26 cellular contexts compared by ENCODE assay signal in the genomic region with DNA sequence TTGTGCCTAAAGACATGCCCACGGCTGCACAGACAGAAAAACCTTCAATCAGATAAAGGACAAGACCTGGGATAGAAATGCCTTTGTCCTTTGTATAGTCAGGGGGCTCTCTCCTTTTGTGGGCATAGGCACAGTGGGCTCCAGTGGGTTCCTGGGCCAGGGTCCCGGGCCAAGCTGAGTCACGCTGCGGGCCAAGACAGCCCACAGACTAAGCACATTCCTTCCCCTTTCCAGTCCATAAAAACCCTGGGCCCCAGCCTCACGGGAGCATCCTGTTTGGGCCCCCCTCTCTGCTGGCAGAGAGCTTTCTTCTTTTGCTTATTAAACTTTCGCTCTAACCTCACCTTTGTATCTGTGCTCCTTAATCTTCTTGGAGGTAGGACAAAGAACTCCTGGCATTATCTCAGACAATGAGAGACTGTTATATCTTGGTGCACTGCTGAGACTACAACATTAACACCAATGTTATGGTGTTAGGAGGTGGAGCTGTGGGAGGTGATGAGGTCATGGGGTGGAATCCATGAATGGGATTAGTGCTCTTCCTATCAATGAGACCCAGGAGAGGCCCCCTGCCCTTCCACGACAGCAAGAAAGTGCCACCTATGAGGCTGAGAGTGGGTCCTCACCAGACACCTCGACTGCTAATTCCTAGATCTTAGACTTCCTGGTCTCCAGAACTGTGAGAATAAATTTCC. TPM values are rescaled to one million over a fixed set of nuclear protein-coding genes. Genes with fewer than 3 reads are reported as not detected.
A peak's percentile ranks its signal among the peaks of the same experiment; 100 is the strongest.
DNase-seq lines count a peak whose midpoint lies in the region; ATAC-seq and TF ChIP-seq lines count a peak whose summit lies in the region.
"Had no signal": no experiment of that assay in that cellular context is flagged by ENCODE, and none has a peak within 500 bp of the region (broad histone marks: within the 10 kb centered on the region; RNA-seq: fewer than 3 reads in every experiment).

No MANE protein-coding gene starts in this region.

- H3K27ac Mint-ChIP-seq in activated CD4-positive, alpha-beta T cell treated with anti-CD3 and anti-CD28 coated beads for 36 hours = peak overlapping the region; percentile 45
- peak overlapping the region; percentile 60 for H3K27ac Mint-ChIP-seq in activated T-helper 17 cell treated with anti-CD3 and anti-CD28 coated beads, Interleukin-2, amount 50 U/mL, for 72 hours
- no peak overlapping the region for H3K27ac Mint-ChIP-seq in endothelial cell (ENCODE audit: unreplicated experiment)
- H3K27ac Mint-ChIP-seq: activated CD8-positive, alpha-beta memory T cell treated with anti-CD3 and anti-CD28 coated beads, Interleukin-2, amount 10 ng/mL, durations not matched to agents 7 days and 5 days; activated T-helper 1 cell treated with anti-CD3 and anti-CD28 coated beads, Interleukin-12 subunit alpha, Interleukin-12 subunit beta, Interleukin-2, Interleukin-4 antibody, amounts not matched to agents 30 ng/mL and 10 ng/mL and 1 ng/mL, durations not matched to agents 14 hours and 24 hours and 36 hours had no signal

- peaks cover 15 to 20% of the 10 kb centered on the region in 2 donors for H3K4me1 ChIP-seq in gastrocnemius medialis
- H3K4me1 ChIP-seq: Peyer's patch, right lobe of liver, tibial artery had no signal

- TF ChIP-seq POLR2A in gastrocnemius medialis (IDR thresholded peaks at IDR 0.05) = no peak

- DNase-seq in activated CD4-positive, alpha-beta T cell treated with anti-CD3 and anti-CD28 coated beads for 36 hours = no peak
- no peak for DNase-seq in activated CD4-positive, alpha-beta T cell treated with anti-CD3 and anti-CD28 coated beads for 4 hours
- no peak for DNase-seq in endothelial cell (ENCODE audit: low spot score)
- no peak for DNase-seq in gastrocnemius medialis
- DNase-seq in hypothalamus (lab: John Stamatoyannopoulos, UW) = no peak
- no peak for DNase-seq in SIG-M5 treated with dmso at 0.1 percent for 504 hours (lab: John Stamatoyannopoulos, UW; ENCODE audit: unreplicated experiment)
- DNase-seq: 8988T; activated CD8-positive, alpha-beta memory T cell treated with anti-CD3 and anti-CD28 coated beads, Interleukin-2, amount 10 ng/mL, durations not matched to agents 7 days and 5 days; CD8-positive, alpha-beta T cell; DMS153; erythroblast; GM23248; Karpas-422; left lung; NCI-H2171; NCI-H524 treated with DMSO at 0.1 percent for 48 hours; Peyer's patch; right lobe of liver; SIG-M5; stomach; tibial artery had no signal

- no peak overlapping the region for H3K4me3 ChIP-seq in gastrocnemius medialis
- H3K4me3 ChIP-seq: GM23248, left lung, Peyer's patch, right lobe of liver, stomach, tibial artery had no signal

- intact Hi-C loops in activated CD4-positive, alpha-beta T cell treated with anti-CD3 and anti-CD28 coated beads for 36 hours (cut with DNase I, micrococcal nuclease) = no loop called here
- intact Hi-C loops in gastrocnemius medialis (cut with DNase I; ENCODE audit: low total_unique reads) = no loop called here

- peaks cover 49% of the 10 kb centered on the region for H3K36me3 Mint-ChIP-seq in activated CD4-positive, alpha-beta T cell treated with anti-CD3 and anti-CD28 coated beads for 36 hours (ENCODE audit: low read depth)
- peaks cover 82% of the 10 kb centered on the region for H3K36me3 Mint-ChIP-seq in activated T-helper 17 cell treated with anti-CD3 and anti-CD28 coated beads, Interleukin-2, amount 50 U/mL, for 72 hours (ENCODE audit: low read depth)
- H3K36me3 Mint-ChIP-seq in endothelial cell (ENCODE audit: low read depth, unreplicated experiment) = peaks cover 41% of the 10 kb centered on the region

- no peaks in the 10 kb centered on the region for H3K9me3 ChIP-seq in gastrocnemius medialis
- H3K9me3 ChIP-seq: left lung, Peyer's patch, right lobe of liver, stomach, tibial artery had no signal

- POLR2A ChIA-PET in activated CD4-positive, alpha-beta T cell treated with anti-CD3 and anti-CD28 coated beads for 36 hours (lab: Charles Lee) = no interaction called here

- H3K4me1 Mint-ChIP-seq in activated CD4-positive, alpha-beta T cell treated with anti-CD3 and anti-CD28 coated beads for 36 hours = peaks cover 4% of the 10 kb centered on the region
- no peaks in the 10 kb centered on the region for H3K4me1 Mint-ChIP-seq in activated T-helper 17 cell treated with anti-CD3 and anti-CD28 coated beads, Interleukin-2, amount 50 U/mL, for 72 hours
- H3K4me1 Mint-ChIP-seq in endothelial cell (ENCODE audit: unreplicated experiment) = peaks cover 9% of the 10 kb centered on the region
- H3K4me1 Mint-ChIP-seq: activated CD8-positive, alpha-beta memory T cell treated with anti-CD3 and anti-CD28 coated beads, Interleukin-2, amount 10 ng/mL, durations not matched to agents 7 days and 5 days; central memory CD8-positive, alpha-beta T cell had no signal

- ATAC-seq in activated CD4-positive, alpha-beta T cell treated with anti-CD3 and anti-CD28 coated beads for 36 hours = no peak
- no peak for ATAC-seq in activated T-helper 17 cell treated with anti-CD3 and anti-CD28 coated beads, Interleukin-2, amount 50 U/mL, for 72 hours (replicated peaks)
- no peak for ATAC-seq in gastrocnemius medialis
- ATAC-seq in GM21619 (IDR thresholded peaks at IDR 0.05; ENCODE audit: unreplicated experiment) = no peak
- ATAC-seq: activated CD8-positive, alpha-beta memory T cell treated with anti-CD3 and anti-CD28 coated beads, Interleukin-2, amount 10 ng/mL, durations not matched to agents 7 days and 5 days; CD8-positive, alpha-beta T cell had no signal

- in situ Hi-C loops in gastrocnemius medialis (cut with MboI; ENCODE audit: low sequenced_read_pairs in 4 of 4) = no loop called here

- no peaks in the 10 kb centered on the region for H3K9me3 Mint-ChIP-seq in activated CD4-positive, alpha-beta T cell treated with anti-CD3 and anti-CD28 coated beads for 36 hours (ENCODE audit: low read depth)
- H3K9me3 Mint-ChIP-seq in activated T-helper 17 cell treated with anti-CD3 and anti-CD28 coated beads, Interleukin-2, amount 50 U/mL, for 72 hours = no peaks in the 10 kb centered on the region
- no peaks in the 10 kb centered on the region for H3K9me3 Mint-ChIP-seq in endothelial cell (ENCODE audit: unreplicated experiment)
- H3K9me3 Mint-ChIP-seq: activated naive CD4-positive, alpha-beta T cell treated with anti-CD3 and anti-CD28 coated beads, Interleukin-2, amount 50 U/mL, for 24 hours; activated T-helper 1 cell treated with anti-CD3 and anti-CD28 coated beads, Interleukin-12 subunit alpha, Interleukin-12 subunit beta, Interleukin-2, Interleukin-4 antibody, amounts not matched to agents 30 ng/mL and 10 ng/mL and 1 ng/mL, durations not matched to agents 14 hours and 24 hours and 36 hours; CD8-positive, alpha-beta T cell; central memory CD8-positive, alpha-beta T cell had no signal

- no peaks in the 10 kb centered on the region for H3K27me3 Mint-ChIP-seq in activated CD4-positive, alpha-beta T cell treated with anti-CD3 and anti-CD28 coated beads for 36 hours
- no peaks in the 10 kb centered on the region for H3K27me3 Mint-ChIP-seq in activated T-helper 17 cell treated with anti-CD3 and anti-CD28 coated beads, Interleukin-2, amount 50 U/mL, for 72 hours
- H3K27me3 Mint-ChIP-seq in endothelial cell (ENCODE audit: unreplicated experiment) = peaks cover 6% of the 10 kb centered on the region
- H3K27me3 Mint-ChIP-seq: activated CD8-positive, alpha-beta memory T cell treated with anti-CD3 and anti-CD28 coated beads, Interleukin-2, amount 10 ng/mL, durations not matched to agents 7 days and 5 days; activated naive CD4-positive, alpha-beta T cell treated with anti-CD3 and anti-CD28 coated beads, Interleukin-2, amount 50 U/mL, for 24 hours; central memory CD8-positive, alpha-beta T cell had no signal

- TF ChIP-seq CTCF in endothelial cell (IDR thresholded peaks at IDR 0.05; ENCODE audit: unreplicated experiment) (no peak), gastrocnemius medialis (IDR thresholded peaks at IDR 0.05 in 4 of 5, conservative IDR thresholded peaks at IDR 0.05 in 1 of 5) (no peak)

- H3K27me3 ChIP-seq in gastrocnemius medialis = no peaks in the 10 kb centered on the region
- H3K27me3 ChIP-seq: left lung, Peyer's patch, right lobe of liver, stomach, tibial artery had no signal

- CTCF ChIA-PET in activated CD4-positive, alpha-beta T cell treated with anti-CD3 and anti-CD28 coated beads for 36 hours (lab: Charles Lee) = no interaction called here

- no peak overlapping the region for H3K4me3 Mint-ChIP-seq in activated CD4-positive, alpha-beta T cell treated with anti-CD3 and anti-CD28 coated beads for 36 hours
- H3K4me3 Mint-ChIP-seq in activated T-helper 17 cell treated with anti-CD3 and anti-CD28 coated beads, Interleukin-2, amount 50 U/mL, for 72 hours = no peak overlapping the region
- H3K4me3 Mint-ChIP-seq in endothelial cell (ENCODE audit: unreplicated experiment) = peak overlapping the region; percentile 23
- H3K4me3 Mint-ChIP-seq: activated CD8-positive, alpha-beta memory T cell treated with anti-CD3 and anti-CD28 coated beads, Interleukin-2, amount 10 ng/mL, durations not matched to agents 7 days and 5 days; activated naive CD4-positive, alpha-beta T cell treated with anti-CD3 and anti-CD28 coated beads, Interleukin-2, amount 50 U/mL, for 24 hours; activated T-helper 1 cell treated with anti-CD3 and anti-CD28 coated beads, Interleukin-12 subunit alpha, Interleukin-12 subunit beta, Interleukin-2, Interleukin-4 antibody, amounts not matched to agents 30 ng/mL and 10 ng/mL and 1 ng/mL, durations not matched to agents 14 hours and 24 hours and 36 hours; CD8-positive, alpha-beta T cell; central memory CD8-positive, alpha-beta T cell had no signal

- H3K27ac ChIP-seq in gastrocnemius medialis = peak overlapping the region; percentile 76 to 81 (median 76)
- H3K27ac ChIP-seq: GM23248, Peyer's patch, right lobe of liver, stomach, tibial artery had no signal

- H3K36me3 ChIP-seq in gastrocnemius medialis = peaks cover 0 to 20% of the 10 kb centered on the region in 2 donors

RNA-seq across cellular contexts. Expression of a gene that starts 20.8 kb away (rescaled TPM):
- 10 to 100 TPM; 28.4 to 31.6 TPM for total RNA-seq in activated CD4-positive, alpha-beta T cell treated with anti-CD3 and anti-CD28 coated beads for 36 hours
- 10 to 100 TPM; 38.9 to 53.3 TPM for total RNA-seq in activated T-helper 17 cell treated with anti-CD3 and anti-CD28 coated beads, Interleukin-2, amount 50 U/mL, for 72 hours
- total RNA-seq in endothelial cell (ENCODE audit: unreplicated experiment) = 27.5 TPM
- 10 to 100 TPM; 50.6 to 75.6 (median 64.4) TPM for total RNA-seq in gastrocnemius medialis

RNA-seq across cellular contexts. Expression of a gene that starts 55.9 kb away (rescaled TPM):
- 10 to 100 TPM; 14.5 to 14.9 TPM for total RNA-seq in activated CD4-positive, alpha-beta T cell treated with anti-CD3 and anti-CD28 coated beads for 36 hours
- 10 to 100 TPM in 1 of 2 donors, 1 to 10 TPM in 1; 9.9 to 29.0 TPM for total RNA-seq in activated T-helper 17 cell treated with anti-CD3 and anti-CD28 coated beads, Interleukin-2, amount 50 U/mL, for 72 hours
- 10.9 TPM for total RNA-seq in endothelial cell (ENCODE audit: unreplicated experiment)
- total RNA-seq in gastrocnemius medialis = 10 to 100 TPM in 1 of 4 donors, 1 to 10 TPM in 3; 4.5 to 10.1 (median 7.1) TPM
